Comparison of ENCODE assay signal across 19 cellular contexts in the genomic region with DNA sequence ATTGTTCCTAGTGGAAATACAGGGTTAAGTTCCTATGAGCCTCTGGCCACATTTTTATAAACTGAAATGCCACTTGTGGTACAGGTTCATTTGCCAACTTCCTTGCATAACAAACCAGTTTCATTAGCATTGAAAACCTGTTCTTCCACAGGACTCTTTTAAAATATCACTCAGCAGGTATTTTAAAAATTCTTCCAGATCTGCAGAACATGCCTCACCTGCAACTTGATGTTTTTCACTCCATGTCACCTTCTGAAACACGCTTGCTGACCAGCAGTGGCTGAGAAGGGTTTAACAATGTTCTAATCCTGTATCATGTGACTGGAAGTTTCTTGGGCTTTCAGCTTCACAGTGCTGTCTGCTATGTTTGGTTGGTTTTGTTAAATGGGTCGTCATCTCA. TPM values are rescaled to one million over a fixed set of nuclear protein-coding genes. Genes with fewer than 3 reads are reported as not detected.
DNase-seq lines count a peak whose midpoint lies in the region; ATAC-seq and TF ChIP-seq lines count a peak whose summit lies in the region.
"Had no signal": no experiment of that assay in that cellular context is flagged by ENCODE, and none has a peak within 500 bp of the region (broad histone marks: within the 10 kb centered on the region; RNA-seq: fewer than 3 reads in every experiment).

No MANE protein-coding gene starts in this region.

- BruUV-seq in PC-9 (replicated peaks; lab: Mats Ljungman, UMichigan) = no TSS peak

- no peak overlapping the region for H3K9ac ChIP-seq in KMS-11

- no peaks in the 10 kb centered on the region for H3K79me2 ChIP-seq in KMS-11 (ENCODE audit: insufficient read depth, low read depth)
- no peaks in the 10 kb centered on the region for H3K79me2 ChIP-seq in PC-9 (ENCODE audit: low read depth)
- H3K79me2 ChIP-seq in osteoblast (ENCODE audit: insufficient read depth, low read length) = no peaks in the 10 kb centered on the region

- H3K4me2 ChIP-seq in KMS-11 (no peak overlapping the region), PC-9 (peak overlapping the region; percentile 17), osteoblast (ENCODE audit: insufficient read depth, low read length) (no peak overlapping the region)

- POLR2A ChIA-PET in PC-9 (lab: Charles Lee; ENCODE audit: unreplicated experiment) = no interaction called here
- POLR2A ChIA-PET in naive thymus-derived CD8-positive, alpha-beta T cell (lab: Charles Lee) = no interaction called here

- intact Hi-C loops in PC-9 (cut with micrococcal nuclease; ENCODE audit: unreplicated experiment) (no loop called here), upper lobe of right lung (cut with DNase I) (no loop called here), posterior cingulate gyrus (cut with DNase I) (no loop called here)

- TF ChIP-seq CTCF in KMS-11 (conservative IDR thresholded peaks at IDR 0.05; ENCODE audit: low read depth, low read length) (no peak), PC-9 (conservative IDR thresholded peaks at IDR 0.05) (no peak), upper lobe of right lung (IDR thresholded peaks at IDR 0.05) (no peak), osteoblast (IDR thresholded peaks at IDR 0.05; ENCODE audit: extremely low read depth, low read depth, low read length) (no peak)

- H3K9me2 ChIP-seq in PC-9 (ENCODE audit: insufficient read depth) = no peaks in the 10 kb centered on the region

- H3K9me3 ChIP-seq in PC-9 (ENCODE audit: insufficient read depth, low read depth) = no peaks in the 10 kb centered on the region
- no peaks in the 10 kb centered on the region for H3K9me3 ChIP-seq in upper lobe of right lung
- no peaks in the 10 kb centered on the region for H3K9me3 ChIP-seq in osteoblast (ENCODE audit: low read depth, low read length)
- H3K9me3 ChIP-seq: Peyer's patch had no signal

- H3K4me3 ChIP-seq in KMS-11 (IDR thresholded peaks at IDR 0.05; ENCODE audit: insufficient read depth, low read depth, low read length) = no peak overlapping the region
- no peak overlapping the region for H3K4me3 ChIP-seq in PC-9
- no peak overlapping the region for H3K4me3 ChIP-seq in upper lobe of right lung
- no peak overlapping the region for H3K4me3 ChIP-seq in osteoblast (ENCODE audit: insufficient read depth, low read length)
- H3K4me3 ChIP-seq: Peyer's patch had no signal

- H3K27ac ChIP-seq in KMS-11 = peak overlapping the region; percentile 8; the same call in 1 of the 2 replicates
- H3K27ac ChIP-seq in PC-9 = no peak overlapping the region
- peak overlapping the region; percentile 14 for H3K27ac ChIP-seq in upper lobe of right lung
- H3K27ac ChIP-seq in osteoblast (ENCODE audit: low read depth, low read length) = no peak overlapping the region
- H3K27ac ChIP-seq: Peyer's patch had no signal

- H3K4me1 ChIP-seq in KMS-11 (ENCODE audit: low read depth, poor library complexity, severe bottlenecking) (peaks cover 62% of the 10 kb centered on the region), PC-9 (replicated peaks; ENCODE audit: insufficient read depth) (peaks cover 6% of the 10 kb centered on the region; the same call in 1 of the 2 replicates), upper lobe of right lung (peaks cover 8% of the 10 kb centered on the region), osteoblast (ENCODE audit: insufficient read depth, low read length) (peaks cover 6% of the 10 kb centered on the region)

- DNase-seq in PC-9 (peak in 1 of 2 experiments; percentile 64), upper lobe of right lung (no peak), posterior cingulate gyrus (no peak), osteoblast (ENCODE audit: insufficient read length, low spot score, missing footprints) (no peak)
- DNase-seq in naive thymus-derived CD8-positive, alpha-beta T cell = no peak
- DNase-seq: ACHN, C1 segment of cervical spinal cord, DMS79, HCEC 1CT, KG1, NCI-H1048, NCI-H1436 treated with DMSO at 0.1 percent for 48 hours, NCI-H2029, NCI-H345, NCI-H524 treated with DMSO at 0.1 percent for 48 hours, Peyer's patch, SW 1271 had no signal

- H3K27ac Mint-ChIP-seq in naive thymus-derived CD8-positive, alpha-beta T cell = no peak overlapping the region

- H3K27me3 ChIP-seq in KMS-11 (ENCODE audit: insufficient read depth, low read depth) = no peaks in the 10 kb centered on the region
- no peaks in the 10 kb centered on the region for H3K27me3 ChIP-seq in PC-9 (ENCODE audit: insufficient read depth, low read depth)
- no peaks in the 10 kb centered on the region for H3K27me3 ChIP-seq in upper lobe of right lung
- no peaks in the 10 kb centered on the region for H3K27me3 ChIP-seq in osteoblast (ENCODE audit: insufficient read depth, low read length)
- H3K27me3 ChIP-seq: Peyer's patch had no signal

- H3K36me3 ChIP-seq in KMS-11 (ENCODE audit: insufficient read depth) = no peaks in the 10 kb centered on the region
- H3K36me3 ChIP-seq in PC-9 (ENCODE audit: low read depth) = no peaks in the 10 kb centered on the region
- H3K36me3 ChIP-seq in upper lobe of right lung = no peaks in the 10 kb centered on the region
- no peaks in the 10 kb centered on the region for H3K36me3 ChIP-seq in osteoblast (ENCODE audit: insufficient read depth, low read length)
- H3K36me3 ChIP-seq: Peyer's patch had no signal

- H2AFZ ChIP-seq in KMS-11 (ENCODE audit: low read depth) = no peak overlapping the region; the same call in 1 of the 2 replicates
- no peak overlapping the region for H2AFZ ChIP-seq in PC-9
- H2AFZ ChIP-seq in osteoblast (ENCODE audit: low read length) = no peak overlapping the region

- no peaks in the 10 kb centered on the region for H3K9me3 Mint-ChIP-seq in naive thymus-derived CD8-positive, alpha-beta T cell

- H3K4me1 Mint-ChIP-seq in naive thymus-derived CD8-positive, alpha-beta T cell = peaks cover 10 to 39% (median 33%) of the 10 kb centered on the region in 4 donors

- H4K20me1 ChIP-seq in KMS-11 (ENCODE audit: insufficient read depth) (no peaks in the 10 kb centered on the region), PC-9 (ENCODE audit: insufficient read depth) (no peaks in the 10 kb centered on the region), osteoblast (ENCODE audit: insufficient read depth, low read length) (no peaks in the 10 kb centered on the region)

- H3K36me3 Mint-ChIP-seq in naive thymus-derived CD8-positive, alpha-beta T cell = peaks cover 0 to 3% (median 0%) of the 10 kb centered on the region in 3 donors

- peaks cover 0 to 3% (median 0%) of the 10 kb centered on the region in 5 donors for H3K27me3 Mint-ChIP-seq in naive thymus-derived CD8-positive, alpha-beta T cell

- CTCF ChIA-PET in PC-9 (lab: Charles Lee) = no interaction called here

- ATAC-seq in esophagus mucosa (peak; percentile 40), upper lobe of right lung (no peak)
- ATAC-seq in naive thymus-derived CD8-positive, alpha-beta T cell = no peak

- peak overlapping the region in 1 of 10 donors; percentile 26 for H3K4me3 Mint-ChIP-seq in naive thymus-derived CD8-positive, alpha-beta T cell

- peaks cover 6% of the 10 kb centered on the region; the same call in 1 of the 2 replicates for H3F3A ChIP-seq in PC-9 (ENCODE audit: insufficient read depth, low read depth)

RNA-seq across cellular contexts. Expression of a gene that starts 17.6 kb away (rescaled TPM):
- total RNA-seq in PC-9 (2021) (20.1 and 23.6 TPM in 2 replicates), esophagus mucosa (33.7 TPM), upper lobe of right lung (4.1 TPM), osteoblast (17.4 and 22.7 TPM in 2 replicates)
- total RNA-seq in naive thymus-derived CD8-positive, alpha-beta T cell = 1 to 10 TPM; 4.6 to 5.3 TPM
- 10 to 100 TPM in 1 of 3 donors, 1 to 10 TPM in 2; 5.4 to 11.6 (median 8.0) TPM for polyA plus RNA-seq in naive thymus-derived CD8-positive, alpha-beta T cell

RNA-seq across cellular contexts. Expression of a gene that starts 39.3 kb away (rescaled TPM):
- 14.7 and 15.1 TPM in 2 replicates for total RNA-seq in PC-9 (2021)
- total RNA-seq in esophagus mucosa = 23.8 TPM
- 19.0 TPM for total RNA-seq in upper lobe of right lung
- 16.3 and 23.6 TPM in 2 replicates for total RNA-seq in osteoblast
- 10 to 100 TPM; 15.4 to 15.8 TPM for total RNA-seq in naive thymus-derived CD8-positive, alpha-beta T cell
- polyA plus RNA-seq in naive thymus-derived CD8-positive, alpha-beta T cell = 1 to 10 TPM; 4.6 to 8.4 (median 5.0) TPM

RNA-seq across cellular contexts. Expression of a gene that starts 47.5 kb away (rescaled TPM):
- total RNA-seq in PC-9 (2021) = 80.2 and 89.7 TPM in 2 replicates
- total RNA-seq in esophagus mucosa = 131 TPM
- 71.2 TPM for total RNA-seq in upper lobe of right lung
- 69.0 and 73.5 TPM in 2 replicates for total RNA-seq in osteoblast
- total RNA-seq in naive thymus-derived CD8-positive, alpha-beta T cell = 10 to 100 TPM; 23.9 to 24.6 TPM
- polyA plus RNA-seq in naive thymus-derived CD8-positive, alpha-beta T cell = 10 to 100 TPM; 36.3 to 59.9 (median 50.8) TPM

RNA-seq across cellular contexts. Expression of a gene that starts 57.0 kb away (rescaled TPM):
- total RNA-seq in PC-9 (2021) (24.2 and 27.3 TPM in 2 replicates), esophagus mucosa (13.9 TPM), upper lobe of right lung (19.0 TPM), osteoblast (15.9 and 18.6 TPM in 2 replicates)
- 10 to 100 TPM; 25.4 to 31.7 TPM for total RNA-seq in naive thymus-derived CD8-positive, alpha-beta T cell
- polyA plus RNA-seq in naive thymus-derived CD8-positive, alpha-beta T cell = 1 to 10 TPM; 6.5 to 9.8 (median 9.6) TPM

Comparison
In these comparisons a context has a peak if more than half of its experiments do, and no peak if none do; other contexts are left out.
1. H3K27ac ChIP-seq: peak in KMS-11 (single experiment) and upper lobe of right lung (single experiment); none in PC-9 (single experiment) and osteoblast (single experiment).